Comparison of ENCODE assay signal across 17 cellular contexts in genomic region chr5:14201325-14202061, GRCh38. TPM values are rescaled to one million over a fixed set of nuclear protein-coding genes. Genes with fewer than 3 reads are reported as not detected.
DNase-seq lines count a peak whose midpoint lies in the region; ATAC-seq and TF ChIP-seq lines count a peak whose summit lies in the region.
"Had no signal": no experiment of that assay in that cellular context is flagged by ENCODE, and none has a peak within 500 bp of the region (broad histone marks: within the 10 kb centered on the region; RNA-seq: fewer than 3 reads in every experiment).

No MANE protein-coding gene starts in this region.

- peaks cover 24% of the 10 kb centered on the region for H3K79me1 ChIP-seq in mesendoderm (ENCODE audit: low read length)

- DNase-seq in cardiac fibroblast (ENCODE audit: low read depth in 2 of 2): peak; percentile 52 to 72
- peak; percentile 70 for DNase-seq in mesendoderm
- no peak for DNase-seq in HuH-7.5 (ENCODE audit: low spot score)
- DNase-seq in posterior vena cava (ENCODE audit: low spot score): no peak
- no peak for DNase-seq in NCI-H69 (lab: John Stamatoyannopoulos, UW)
- DNase-seq: activated gamma-delta T cell treated with Interleukin-2 at 50 U/mL for 16 hours; cortex of kidney; hippocampal formation; NCI-H187; NCI-H345; nucleus accumbens; right lobe of liver; SHP77 treated with DMSO at 0.1 percent for 48 hours; stimulated activated CD4-positive, alpha-beta T cell treated with anti-CD3 and anti-CD28 coated beads, Interleukin-4, amount 100 ng/mL, for 24 hours had no signal

- no peak overlapping the region for H2BK5ac ChIP-seq in mesendoderm (ENCODE audit: low read length)

- no CpG with 5 or more reads among the region's 7 CpGs for WGBS in mesendoderm (ENCODE audit: extremely low coverage, insufficient coverage, low lambda C conversion rate)

- H3K9me3 ChIP-seq in BLaER1 treated with 17β-estradiol and CSF1 and Interleukin-3, amounts not matched to agents 10 nM and 100 nM (replicated peaks in 1 of 11): peaks cover 0 to 10% (median 0%) of the 10 kb centered on the region in 11 experiments; a peak in 1 of 22 replicates
- H3K9me3 ChIP-seq: right lobe of liver had no signal

- peak overlapping the region in 6 of 11 experiments; percentile 14 to 92 (median 46); a peak in 8 of 22 replicates for H3K4me2 ChIP-seq in BLaER1 treated with 17β-estradiol and CSF1 and Interleukin-3, amounts not matched to agents 10 nM and 100 nM
- no peak overlapping the region for H3K4me2 ChIP-seq in mesendoderm (ENCODE audit: low read length)

- no peak overlapping the region for H3K56ac ChIP-seq in mesendoderm (ENCODE audit: low read length)

- ATAC-seq in HG03520 (IDR thresholded peaks at IDR 0.05; ENCODE audit: unreplicated experiment): no peak

- H3K4me1 ChIP-seq in BLaER1 treated with 17β-estradiol and CSF1 and Interleukin-3, amounts not matched to agents 10 nM and 100 nM: peaks cover 61 to 79% (median 69%) of the 10 kb centered on the region in 10 experiments
- H3K4me1 ChIP-seq in mesendoderm (ENCODE audit: control insufficient read depth, low read depth, low read length): peaks cover 9% of the 10 kb centered on the region

- no peaks in the 10 kb centered on the region for H3K27me3 Mint-ChIP-seq in IgD-negative memory B cell

- TF ChIP-seq CTCF in cardiac fibroblast (IDR thresholded peaks at IDR 0.05; ENCODE audit: low read depth, low read length): no peak

- H3K4me3 ChIP-seq in BLaER1 treated with 17β-estradiol and CSF1 and Interleukin-3, amounts not matched to agents 10 nM and 100 nM: no peak overlapping the region
- H3K4me3 ChIP-seq in cardiac fibroblast (replicated peaks in 1 of 2; ENCODE audit: low read depth in 2 of 2, low read length in 2 of 2) (no peak overlapping the region), mesendoderm (ENCODE audit: low read length) (no peak overlapping the region)
- H3K4me3 ChIP-seq: right lobe of liver had no signal

- no peak overlapping the region for H3K4ac ChIP-seq in mesendoderm (ENCODE audit: low read depth, low read length)

- intact Hi-C loops in posterior vena cava (cut with DNase I): no loop called here

- H3K23ac ChIP-seq in mesendoderm (ENCODE audit: low read length): no peak overlapping the region

- peaks cover 53 to 70% (median 59%) of the 10 kb centered on the region in 3 donors for H3K4me1 Mint-ChIP-seq in IgD-negative memory B cell

- H3K36me3 ChIP-seq in BLaER1 treated with 17β-estradiol and CSF1 and Interleukin-3, amounts not matched to agents 10 nM and 100 nM: peaks cover 0 to 13% (median 0%) of the 10 kb centered on the region in 11 experiments; a peak in 5 of 22 replicates
- H3K36me3 ChIP-seq in mesendoderm (ENCODE audit: control insufficient read depth, insufficient read depth, low read length): no peaks in the 10 kb centered on the region
- H3K36me3 ChIP-seq: right lobe of liver had no signal

- H4K5ac ChIP-seq in mesendoderm (ENCODE audit: low read length): no peak overlapping the region

- H3K36me3 Mint-ChIP-seq in IgD-negative memory B cell: peaks cover 2% of the 10 kb centered on the region

- H4K8ac ChIP-seq in mesendoderm (ENCODE audit: low read depth, low read length): no peak overlapping the region

- H2BK15ac ChIP-seq in mesendoderm (replicated peaks; ENCODE audit: low read depth): no peak overlapping the region

- H4K20me1 ChIP-seq in BLaER1 treated with 17β-estradiol and CSF1 and Interleukin-3, amounts not matched to agents 10 nM and 100 nM: peaks cover 12 to 88% (median 46%) of the 10 kb centered on the region in 11 experiments; a peak in 18 of 22 replicates

- peak overlapping the region in 8 of 11 experiments; percentile 0 to 87 (median 36); a peak in 9 of 22 replicates for H3K27ac ChIP-seq in BLaER1 treated with 17β-estradiol and CSF1 and Interleukin-3, amounts not matched to agents 10 nM and 100 nM
- no peak overlapping the region for H3K27ac ChIP-seq in mesendoderm (ENCODE audit: low read depth, low read length)

- H2BK120ac ChIP-seq in mesendoderm (ENCODE audit: low read depth, low read length): no peak overlapping the region

- no peak overlapping the region for H3K4me3 Mint-ChIP-seq in IgD-negative memory B cell

- no peak overlapping the region for H2AK5ac ChIP-seq in mesendoderm (ENCODE audit: low read length)

- H3K79me2 ChIP-seq in mesendoderm (ENCODE audit: control insufficient read depth, insufficient read depth, low read length): peaks cover 76% of the 10 kb centered on the region

- peak overlapping the region in 2 of 3 donors; percentile 76 to 93 for H3K27ac Mint-ChIP-seq in IgD-negative memory B cell

- peaks cover 0 to 2% (median 0%) of the 10 kb centered on the region in 3 donors for H3K9me3 Mint-ChIP-seq in IgD-negative memory B cell

- H3K18ac ChIP-seq in mesendoderm (ENCODE audit: low read length): no peak overlapping the region

- no peaks in the 10 kb centered on the region for H3K27me3 ChIP-seq in BLaER1 treated with 17β-estradiol and CSF1 and Interleukin-3, amounts not matched to agents 10 nM and 100 nM
- no peaks in the 10 kb centered on the region for H3K27me3 ChIP-seq in mesendoderm (ENCODE audit: insufficient read depth, low read length, poor library complexity)
- H3K27me3 ChIP-seq: right lobe of liver had no signal

- H3K9ac ChIP-seq in BLaER1 treated with 17β-estradiol and CSF1 and Interleukin-3, amounts not matched to agents 10 nM and 100 nM: peak overlapping the region in 1 of 11 experiments; percentile 21; a peak in 1 of 22 replicates
- no peak overlapping the region for H3K9ac ChIP-seq in mesendoderm (ENCODE audit: low read length)

RNA-seq across cellular contexts. Expression of gene TRIO, which starts 58.4 kb away (rescaled TPM):
- polyA plus RNA-seq in IgD-negative memory B cell: 8.5 TPM
- 32.6 TPM for polyA plus RNA-seq in mesendoderm (2013, experiment 1 of 2)
- 32.2 TPM for polyA plus RNA-seq in mesendoderm (2013, experiment 2 of 2)
- total RNA-seq in posterior vena cava: 100 to 1,000 TPM; 181 to 202 TPM

Comparison
In these comparisons a context has a peak if more than half of its experiments do, and no peak if none do; other contexts are left out.
1. DNase-seq: peak in cardiac fibroblast (2 of 2) and mesendoderm (single experiment); none in HuH-7.5 (single experiment), posterior vena cava (single experiment) and NCI-H69 (single experiment).